ENCODE assay signal across 16 cellular contexts in genomic region chr19:43353606-43354304, GRCh38. TPM values are rescaled to one million over a fixed set of nuclear protein-coding genes. Genes with fewer than 3 reads are reported as not detected.
DNase-seq lines count a peak whose midpoint lies in the region; TF ChIP-seq lines count a peak whose summit lies in the region.
"Had no signal": no experiment of that assay in that cellular context is flagged by ENCODE, and none has a peak within 500 bp of the region (broad histone marks: within the 10 kb centered on the region; RNA-seq: fewer than 3 reads in every experiment).

A gene with protein sequence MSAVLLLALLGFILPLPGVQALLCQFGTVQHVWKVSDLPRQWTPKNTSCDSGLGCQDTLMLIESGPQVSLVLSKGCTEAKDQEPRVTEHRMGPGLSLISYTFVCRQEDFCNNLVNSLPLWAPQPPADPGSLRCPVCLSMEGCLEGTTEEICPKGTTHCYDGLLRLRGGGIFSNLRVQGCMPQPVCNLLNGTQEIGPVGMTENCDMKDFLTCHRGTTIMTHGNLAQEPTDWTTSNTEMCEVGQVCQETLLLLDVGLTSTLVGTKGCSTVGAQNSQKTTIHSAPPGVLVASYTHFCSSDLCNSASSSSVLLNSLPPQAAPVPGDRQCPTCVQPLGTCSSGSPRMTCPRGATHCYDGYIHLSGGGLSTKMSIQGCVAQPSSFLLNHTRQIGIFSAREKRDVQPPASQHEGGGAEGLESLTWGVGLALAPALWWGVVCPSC (plus strand): TSS chr19:43353686. CDS start chr19:43353715, 29 bp downstream.

- CTCF ChIA-PET in activated CD4-positive, alpha-beta memory T cell treated with anti-CD3 and anti-CD28 coated beads, Interleukin-2, amount 10 ng/mL, durations not matched to agents 7 days and 5 days (lab: Charles Lee), result no interaction called here

- peak within 1 kb of the TSS; percentile 56; the same call in 1 of the 2 replicates for H3K9ac ChIP-seq in iPS-20b (ENCODE audit: low read depth, low read length)

- H3K27me3 ChIP-seq in H7 (ENCODE audit: control insufficient read depth, insufficient read depth, low read length) (peaks cover 8% of the 10 kb centered on the region), WERI-Rb-1 (ENCODE audit: insufficient read depth, low read depth, severe bottlenecking) (no peaks in the 10 kb centered on the region), iPS-20b (ENCODE audit: insufficient read depth, low read length) (peaks cover 14% of the 10 kb centered on the region), Peyer's patch (no peaks in the 10 kb centered on the region), right atrium auricular region (peaks cover 0 to 5% of the 10 kb centered on the region in 2 donors)

- POLR2A ChIA-PET in activated CD4-positive, alpha-beta memory T cell treated with anti-CD3 and anti-CD28 coated beads, Interleukin-2, amount 10 ng/mL, durations not matched to agents 7 days and 5 days (lab: Charles Lee), result no interaction called here

- peak within 1 kb of the TSS; percentile 70 for H3K4me3 ChIP-seq in H7 (ENCODE audit: insufficient read depth, low read depth, low read length)
- peak within 1 kb of the TSS; percentile 48 for H3K4me3 ChIP-seq in WERI-Rb-1 (ENCODE audit: low read depth, low read length)
- H3K4me3 ChIP-seq in iPS-20b (ENCODE audit: low read length), result peak within 1 kb of the TSS; percentile 88
- peak within 1 kb of the TSS; percentile 41 for H3K4me3 ChIP-seq in retinal pigment epithelial cell (ENCODE audit: low read length)
- H3K4me3 ChIP-seq in Peyer's patch, result no peak within 1 kb of the TSS
- H3K4me3 ChIP-seq in right atrium auricular region, result no peak within 1 kb of the TSS
- H3K4me3 ChIP-seq: coronary artery, SK-N-MC had no signal

- TF ChIP-seq CTCF in WERI-Rb-1 (IDR thresholded peaks at IDR 0.05; ENCODE audit: low read depth, low read length), result no peak
- peak; percentile 22 for TF ChIP-seq CTCF in retinal pigment epithelial cell (conservative IDR thresholded peaks at IDR 0.05; ENCODE audit: low read depth, low read length)
- no peak for TF ChIP-seq CTCF in Peyer's patch (IDR thresholded peaks at IDR 0.05)
- TF ChIP-seq CTCF in right atrium auricular region (IDR thresholded peaks at IDR 0.05), result no peak

- peaks cover 3% of the 10 kb centered on the region; the same call in 1 of the 2 replicates for H3K4me1 ChIP-seq in iPS-20b (ENCODE audit: insufficient read depth, low read length)
- H3K4me1 ChIP-seq in Peyer's patch, result no peaks in the 10 kb centered on the region
- H3K4me1 ChIP-seq in right atrium auricular region, result peaks cover 0 to 8% of the 10 kb centered on the region in 2 donors

- no peaks in the 10 kb centered on the region for H3K36me3 Mint-ChIP-seq in activated CD4-positive, alpha-beta memory T cell treated with anti-CD3 and anti-CD28 coated beads, Interleukin-2, amount 10 ng/mL, durations not matched to agents 7 days and 5 days (ENCODE audit: low read depth)

- H3K27me3 Mint-ChIP-seq in activated CD4-positive, alpha-beta memory T cell treated with anti-CD3 and anti-CD28 coated beads, Interleukin-2, amount 10 ng/mL, durations not matched to agents 7 days and 5 days, result peaks cover 4% of the 10 kb centered on the region

- peak within 1 kb of the TSS; percentile 48 for H3K27ac ChIP-seq in WERI-Rb-1
- no peak within 1 kb of the TSS for H3K27ac ChIP-seq in iPS-20b (ENCODE audit: low read length)
- no peak within 1 kb of the TSS for H3K27ac ChIP-seq in Peyer's patch
- H3K27ac ChIP-seq in right atrium auricular region, result no peak within 1 kb of the TSS
- H3K27ac ChIP-seq: coronary artery, epithelial cell of prostate, SK-N-MC had no signal

- H3K9me3 ChIP-seq in WERI-Rb-1 (ENCODE audit: severe bottlenecking) (no peaks in the 10 kb centered on the region), iPS-20b (ENCODE audit: insufficient read depth, low read depth, low read length) (no peaks in the 10 kb centered on the region), Peyer's patch (no peaks in the 10 kb centered on the region), right atrium auricular region (peaks cover 0 to 7% of the 10 kb centered on the region in 2 donors)

- H3K36me3 ChIP-seq in H7 (replicated peaks; ENCODE audit: control insufficient read depth, insufficient read depth, low read length) (no peaks in the 10 kb centered on the region), WERI-Rb-1 (no peaks in the 10 kb centered on the region), iPS-20b (ENCODE audit: insufficient read depth, low read depth, low read length) (no peaks in the 10 kb centered on the region), Peyer's patch (no peaks in the 10 kb centered on the region), right atrium auricular region (no peaks in the 10 kb centered on the region)

- DNase-seq in H7 (peak; percentile 64), WERI-Rb-1 (peak; percentile 60), retinal pigment epithelial cell (ENCODE audit: low read depth) (no peak), Peyer's patch (no peak), right atrium auricular region (ENCODE audit: low spot score) (no peak)
- no peak for DNase-seq in activated CD4-positive, alpha-beta memory T cell treated with anti-CD3 and anti-CD28 coated beads, Interleukin-2, amount 10 ng/mL, durations not matched to agents 7 days and 5 days
- DNase-seq: activated effector memory CD4-positive, alpha-beta T cell treated with anti-CD3 and anti-CD28 coated beads, Interleukin-2, amount 50 U/mL, for 16 hours; AML-193; NCI-H1694; NCI-H345; stimulated activated CD4-positive, alpha-beta T cell treated with anti-CD3 and anti-CD28 coated beads, Interleukin-15, amount 100 ng/mL, for 24 hours had no signal

- H3K4me1 Mint-ChIP-seq in activated CD4-positive, alpha-beta memory T cell treated with anti-CD3 and anti-CD28 coated beads, Interleukin-2, amount 10 ng/mL, durations not matched to agents 7 days and 5 days, result no peaks in the 10 kb centered on the region

- H3K27ac Mint-ChIP-seq in activated CD4-positive, alpha-beta memory T cell treated with anti-CD3 and anti-CD28 coated beads, Interleukin-2, amount 10 ng/mL, durations not matched to agents 7 days and 5 days, result no peak within 1 kb of the TSS

- H3K4me3 Mint-ChIP-seq in activated CD4-positive, alpha-beta memory T cell treated with anti-CD3 and anti-CD28 coated beads, Interleukin-2, amount 10 ng/mL, durations not matched to agents 7 days and 5 days, result no peak within 1 kb of the TSS

- no peak for TF ChIP-seq POLR2A in Peyer's patch (IDR thresholded peaks at IDR 0.05)

- H3K9me3 Mint-ChIP-seq in activated CD4-positive, alpha-beta memory T cell treated with anti-CD3 and anti-CD28 coated beads, Interleukin-2, amount 10 ng/mL, durations not matched to agents 7 days and 5 days, result no peaks in the 10 kb centered on the region

RNA-seq across cellular contexts. Expression of the gene that starts here (rescaled TPM):
- total RNA-seq in H7 (2014; rRNA removed; shearing (Covaris generic)), result 2.0 and 2.7 TPM in 2 replicates
- total RNA-seq in activated CD4-positive, alpha-beta memory T cell treated with anti-CD3 and anti-CD28 coated beads, Interleukin-2, amount 10 ng/mL, durations not matched to agents 7 days and 5 days, result not detected
- total RNA-seq in Peyer's patch, result not detected
- total RNA-seq in right atrium auricular region, result 1 to 10 TPM in 1 of 2 donors, under 1 TPM in 1; 0.93 to 2.9 TPM
- total RNA-seq: activated CD8-positive, alpha-beta memory T cell treated with anti-CD3 and anti-CD28 coated beads for 36 hours had no signal

Comparison
In these comparisons a context has a peak if more than half of its experiments do, and no peak if none do; other contexts are left out.
1. DNase-seq: peak in H7 (single experiment) and WERI-Rb-1 (single experiment); none in retinal pigment epithelial cell (single experiment), activated CD4-positive, alpha-beta memory T cell treated with anti-CD3 and anti-CD28 coated beads, Interleukin-2, amount 10 ng/mL, durations not matched to agents 7 days and 5 days (single experiment), Peyer's patch (0 of 3) and right atrium auricular region (single experiment).
2. H3K4me3 ChIP-seq: peak in H7 (single experiment), WERI-Rb-1 (single experiment), iPS-20b (single experiment) and retinal pigment epithelial cell (single experiment); none in Peyer's patch (0 of 4) and right atrium auricular region (0 of 2).